Comparison of ENCODE assay signal across 15 cellular contexts in the genomic region with DNA sequence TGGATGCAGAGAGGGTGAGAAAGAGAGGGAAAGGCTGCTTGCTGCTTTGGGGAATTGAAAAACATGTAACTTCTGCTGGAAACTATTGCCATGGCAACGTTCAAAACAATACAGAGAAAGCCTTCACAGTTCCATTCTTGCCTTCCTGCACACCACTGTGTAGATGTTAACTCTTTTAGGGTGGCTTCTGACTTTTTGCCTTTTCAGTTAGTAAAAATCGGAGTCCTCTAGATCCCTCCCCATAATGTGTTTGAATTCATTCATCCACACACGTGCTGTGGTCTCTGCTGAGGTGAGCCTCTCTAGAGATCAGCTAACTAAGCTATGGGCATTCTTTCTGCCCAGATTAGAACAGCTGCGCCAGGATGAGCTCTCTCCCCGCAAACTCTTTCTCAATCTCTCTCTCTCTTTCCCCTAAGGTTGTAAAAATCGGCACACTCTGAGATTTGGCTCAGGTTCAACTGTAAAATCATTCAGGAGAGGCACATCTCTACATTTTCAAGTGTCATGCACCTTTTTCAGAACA.
DNase-seq lines count a peak whose midpoint lies in the region; ATAC-seq lines count a peak whose summit lies in the region.
"Had no signal": no experiment of that assay in that cellular context is flagged by ENCODE, and none has a peak within 500 bp of the region (broad histone marks: within the 10 kb centered on the region; RNA-seq: fewer than 3 reads in every experiment).

No MANE protein-coding gene starts in this region.

- H3K4me1 Mint-ChIP-seq in activated T-cell treated with anti-CD3 and anti-CD28 coated beads, Interleukin-2, amount 50 U/mL, for 4 hours (ENCODE audit: low read depth), result no peaks in the 10 kb centered on the region
- H3K4me1 Mint-ChIP-seq: central memory CD8-positive, alpha-beta T cell had no signal

- peaks cover 7% of the 10 kb centered on the region for H3K9me3 Mint-ChIP-seq in activated T-cell treated with anti-CD3 and anti-CD28 coated beads, Interleukin-2, amount 50 U/mL, for 4 hours

- ATAC-seq in left ventricle myocardium superior, result peak; percentile 49
- no peak for ATAC-seq in HG03025 (IDR thresholded peaks at IDR 0.05; ENCODE audit: low FRiP score, unreplicated experiment)
- ATAC-seq in activated T-cell treated with anti-CD3 and anti-CD28 coated beads, Interleukin-2, amount 50 U/mL, for 4 hours, result no peak
- ATAC-seq: A549 had no signal

- H3K36me3 Mint-ChIP-seq in activated T-cell treated with anti-CD3 and anti-CD28 coated beads, Interleukin-2, amount 50 U/mL, for 4 hours (ENCODE audit: insufficient read depth), result no peaks in the 10 kb centered on the region

- DNase-seq in NCI-H748 (lab: John Stamatoyannopoulos, UW; ENCODE audit: unreplicated experiment) (peak; percentile 20), NCI-H748 treated with DMSO at 0.1 percent for 48 hours (lab: John Stamatoyannopoulos, UW) (no peak), NCI-H2227 (lab: John Stamatoyannopoulos, UW; ENCODE audit: unreplicated experiment) (peak; percentile 68), left ventricle myocardium superior (no peak), stromal cell of bone marrow (ENCODE audit: low read depth) (peak; percentile 25)
- DNase-seq in activated T-cell treated with anti-CD3 and anti-CD28 coated beads, Interleukin-2, amount 50 U/mL, for 4 hours, result no peak
- no peak for DNase-seq in stimulated activated naive CD4-positive, alpha-beta T cell (lab: John Stamatoyannopoulos, UW)
- DNase-seq: HCEC 1CT, NCI-H2029, Peyer's patch, trophoblast cell had no signal

- intact Hi-C loops in left ventricle myocardium superior (cut with micrococcal nuclease), result no loop called here

- H3K4me3 Mint-ChIP-seq in activated T-cell treated with anti-CD3 and anti-CD28 coated beads, Interleukin-2, amount 50 U/mL, for 4 hours, result no peak overlapping the region
- H3K4me3 Mint-ChIP-seq: central memory CD8-positive, alpha-beta T cell had no signal

- H3K27me3 Mint-ChIP-seq in activated T-cell treated with anti-CD3 and anti-CD28 coated beads, Interleukin-2, amount 50 U/mL, for 4 hours (ENCODE audit: low read depth), result no peaks in the 10 kb centered on the region
- H3K27me3 Mint-ChIP-seq: central memory CD8-positive, alpha-beta T cell; progenitor cell of endocrine pancreas had no signal

Comparison
In these comparisons a context has a peak if more than half of its experiments do, and no peak if none do; other contexts are left out.
1. DNase-seq: peak in NCI-H748 (single experiment), NCI-H2227 (single experiment) and stromal cell of bone marrow (single experiment); none in NCI-H748 treated with DMSO at 0.1 percent for 48 hours (single experiment), left ventricle myocardium superior (single experiment), activated T-cell treated with anti-CD3 and anti-CD28 coated beads, Interleukin-2, amount 50 U/mL, for 4 hours (single experiment) and stimulated activated naive CD4-positive, alpha-beta T cell (0 of 6).